1 cellular context compared by ENCODE assay signal in the genomic region with DNA sequence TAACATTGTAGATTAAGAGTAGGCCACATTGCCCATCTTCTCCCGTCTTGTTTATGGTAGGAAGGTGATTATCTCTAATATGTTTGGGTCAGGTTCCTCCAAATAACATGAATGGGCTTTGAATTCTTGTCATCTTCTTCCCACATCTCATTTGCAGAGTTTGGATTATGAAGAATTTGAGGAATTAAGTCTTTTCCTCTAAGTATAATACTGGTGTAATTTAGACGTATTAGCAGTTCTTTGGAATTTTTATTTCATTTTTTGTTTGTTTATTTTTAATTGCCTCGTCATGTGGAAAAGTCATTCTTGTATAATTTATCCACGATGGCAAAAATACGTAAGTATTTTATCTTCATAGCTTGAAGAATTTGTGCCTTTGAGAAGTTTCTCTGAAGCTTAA.
TF ChIP-seq lines count a peak whose summit lies in the region.

No MANE protein-coding gene starts in this region.

TF ChIP-seq in IMR-90, 13 proteins besides CTCF, POLR2A, EP300 and RAD21 (continued from another document):
- TF ChIP-seq USF2 (IDR thresholded peaks at IDR 0.05; ENCODE audit: low read depth, low read length) (no peak), ELK1 (IDR thresholded peaks at IDR 0.05; ENCODE audit: borderline replicate concordance, low read depth, low read length) (no peak), MAZ (IDR thresholded peaks at IDR 0.05; ENCODE audit: borderline replicate concordance, low read depth, low read length) (no peak), MAFK (IDR thresholded peaks at IDR 0.05; ENCODE audit: low read depth, low read length) (no peak), CEBPB (IDR thresholded peaks at IDR 0.05; ENCODE audit: low read depth, low read length) (no peak), CHD1 (IDR thresholded peaks at IDR 0.05; ENCODE audit: low read depth, low read length) (no peak), SMC3 (IDR thresholded peaks at IDR 0.05; ENCODE audit: low read depth, low read length) (no peak)
